Comparison of ENCODE assay signal across 12 cellular contexts in genomic region chr1:153774036-153774435, GRCh38. TPM values are rescaled to one million over a fixed set of nuclear protein-coding genes. Genes with fewer than 3 reads are reported as not detected.
DNase-seq lines count a peak whose midpoint lies in the region; ATAC-seq and TF ChIP-seq lines count a peak whose summit lies in the region.
"Had no signal": no experiment of that assay in that cellular context is flagged by ENCODE, and none has a peak within 500 bp of the region (broad histone marks: within the 10 kb centered on the region; RNA-seq: fewer than 3 reads in every experiment).

No MANE protein-coding gene starts in this region.

- intact Hi-C loops in activated B cell treated with CpG ODN at 0.5 μM for 24 hours (cut with micrococcal nuclease) = loop anchor here (2.0 to 10.0 kb wide), 2 partner anchors 23 to 259 kb away; no protein-coding TSS in a partner anchor
- intact Hi-C loops in lower lobe of right lung (cut with DNase I) = no loop called here

- ATAC-seq in activated B cell treated with CpG ODN at 0.5 μM for 24 hours (ENCODE audit: low read depth) = no peak
- no peak for ATAC-seq in lower lobe of right lung
- no peak for ATAC-seq in HG03135 (IDR thresholded peaks at IDR 0.05; ENCODE audit: unreplicated experiment)
- no peak for ATAC-seq in GM21786 (IDR thresholded peaks at IDR 0.05; ENCODE audit: unreplicated experiment)
- ATAC-seq: A549, body of pancreas had no signal

- POLR2A ChIA-PET in activated CD4-positive, alpha-beta T cell treated with anti-CD3 and anti-CD28 coated beads, Interleukin-2, amount 10 ng/mL, durations not matched to agents 7 days and 5 days (lab: Charles Lee) = no interaction called here
- POLR2A ChIA-PET in activated B cell treated with CpG ODN at 0.5 μM for 24 hours (lab: Charles Lee) = interaction anchor here (0.7 to 3.4 kb wide), 4 partner anchors 31 to 217 kb away, joined by 3 to 13 read pairs (median 8); partner anchors contain the start of genes CRTC2 and RPS27

- peak overlapping the region; percentile 89 for H3K27ac ChIP-seq in lower lobe of right lung
- H3K27ac ChIP-seq in stomach smooth muscle (ENCODE audit: low read length) = peak overlapping the region; percentile 88
- H3K27ac ChIP-seq: A549, SJSA1 had no signal

- H3K27me3 Mint-ChIP-seq in activated CD4-positive, alpha-beta T cell treated with anti-CD3 and anti-CD28 coated beads, Interleukin-2, amount 10 ng/mL, durations not matched to agents 7 days and 5 days = no peaks in the 10 kb centered on the region
- H3K27me3 Mint-ChIP-seq in activated B cell treated with CpG ODN at 0.5 μM for 24 hours = no peaks in the 10 kb centered on the region

- H3K36me3 Mint-ChIP-seq in activated CD4-positive, alpha-beta T cell treated with anti-CD3 and anti-CD28 coated beads, Interleukin-2, amount 10 ng/mL, durations not matched to agents 7 days and 5 days (ENCODE audit: low read depth) = peaks cover 21% of the 10 kb centered on the region
- H3K36me3 Mint-ChIP-seq in activated B cell treated with CpG ODN at 0.5 μM for 24 hours (ENCODE audit: low read depth) = peaks cover 33% of the 10 kb centered on the region

- no peak for DNase-seq in activated CD4-positive, alpha-beta T cell treated with anti-CD3 and anti-CD28 coated beads, Interleukin-2, amount 10 ng/mL, durations not matched to agents 7 days and 5 days
- no peak for DNase-seq in activated CD4-positive, alpha-beta T cell treated with anti-CD3 and anti-CD28 coated beads for 48 hours
- no peak for DNase-seq in activated B cell treated with CpG ODN at 0.5 μM for 24 hours
- no peak for DNase-seq in lower lobe of right lung
- DNase-seq in GM10266 (ENCODE audit: extremely low spot score) = no peak
- DNase-seq: NCI-H446 had no signal

- H3K27me3 ChIP-seq in lower lobe of right lung (ENCODE audit: low read depth) = no peaks in the 10 kb centered on the region
- H3K27me3 ChIP-seq in stomach smooth muscle (ENCODE audit: control insufficient read depth in 1 of 2, insufficient read depth in 2 of 2, low read length in 2 of 2) = no peaks in the 10 kb centered on the region
- H3K27me3 ChIP-seq: body of pancreas, SJSA1 had no signal

- H3K27ac Mint-ChIP-seq in activated CD4-positive, alpha-beta T cell treated with anti-CD3 and anti-CD28 coated beads, Interleukin-2, amount 10 ng/mL, durations not matched to agents 7 days and 5 days = peak overlapping the region; percentile 19
- H3K27ac Mint-ChIP-seq in activated B cell treated with CpG ODN at 0.5 μM for 24 hours = no peak overlapping the region

- peak overlapping the region; percentile 81 for H3K4me3 Mint-ChIP-seq in activated CD4-positive, alpha-beta T cell treated with anti-CD3 and anti-CD28 coated beads, Interleukin-2, amount 10 ng/mL, durations not matched to agents 7 days and 5 days
- peak overlapping the region; percentile 19 for H3K4me3 Mint-ChIP-seq in activated B cell treated with CpG ODN at 0.5 μM for 24 hours

- TF ChIP-seq CTCF in activated B cell treated with CpG ODN at 0.5 μM for 24 hours (IDR thresholded peaks at IDR 0.05) (no peak), lower lobe of right lung (IDR thresholded peaks at IDR 0.05) (no peak), GM10266 (IDR thresholded peaks at IDR 0.05; ENCODE audit: control insufficient read depth, insufficient read depth, low read depth, missing control alignments) (no peak)

- H3K4me3 ChIP-seq in lower lobe of right lung (no peak overlapping the region), stomach smooth muscle (ENCODE audit: low read length in 2 of 2) (peak overlapping the region in 1 of 2 donors; percentile 91)
- H3K4me3 ChIP-seq: A549, body of pancreas, SJSA1 had no signal

- peak overlapping the region in 1 of 2 donors; percentile 29 for H3K9ac ChIP-seq in stomach smooth muscle (ENCODE audit: low read length in 2 of 2)

- H3K4me1 ChIP-seq in lower lobe of right lung (peaks cover 85% of the 10 kb centered on the region), stomach smooth muscle (ENCODE audit: control insufficient read depth, insufficient read depth, low read length) (peaks cover 48% of the 10 kb centered on the region)

- H3K9me3 Mint-ChIP-seq in activated CD4-positive, alpha-beta T cell treated with anti-CD3 and anti-CD28 coated beads, Interleukin-2, amount 10 ng/mL, durations not matched to agents 7 days and 5 days = no peaks in the 10 kb centered on the region
- H3K9me3 Mint-ChIP-seq in activated B cell treated with CpG ODN at 0.5 μM for 24 hours = no peaks in the 10 kb centered on the region

- CTCF ChIA-PET in activated CD4-positive, alpha-beta T cell treated with anti-CD3 and anti-CD28 coated beads, Interleukin-2, amount 10 ng/mL, durations not matched to agents 7 days and 5 days (lab: Charles Lee) = interaction anchor here (1.5 kb wide), 1 partner anchor 102 kb away, joined by 4 read pairs; no protein-coding TSS in a partner anchor
- CTCF ChIA-PET in activated B cell treated with CpG ODN at 0.5 μM for 24 hours (lab: Charles Lee) = interaction anchor here (1.1 kb wide), 1 partner anchor 23 kb away, joined by 4 read pairs; no protein-coding TSS in a partner anchor

- H3K4me1 Mint-ChIP-seq in activated CD4-positive, alpha-beta T cell treated with anti-CD3 and anti-CD28 coated beads, Interleukin-2, amount 10 ng/mL, durations not matched to agents 7 days and 5 days = peaks cover 37% of the 10 kb centered on the region
- H3K4me1 Mint-ChIP-seq in activated B cell treated with CpG ODN at 0.5 μM for 24 hours = peaks cover 34% of the 10 kb centered on the region

- H3K9me3 ChIP-seq in lower lobe of right lung (no peaks in the 10 kb centered on the region), stomach smooth muscle (ENCODE audit: control insufficient read depth in 2 of 2, low read length in 2 of 2) (no peaks in the 10 kb centered on the region)
- H3K9me3 ChIP-seq: A549, body of pancreas, SJSA1 had no signal

- H3K36me3 ChIP-seq in lower lobe of right lung = peaks cover 49% of the 10 kb centered on the region
- peaks cover 18 to 31% of the 10 kb centered on the region in 2 donors for H3K36me3 ChIP-seq in stomach smooth muscle (ENCODE audit: control insufficient read depth in 2 of 2, insufficient read depth in 2 of 2, low read length in 2 of 2)

RNA-seq across cellular contexts. Expression of gene SLC27A3, which starts 1.2 kb away (rescaled TPM):
- 10 to 100 TPM; 22.2 to 22.9 TPM for total RNA-seq in activated CD4-positive, alpha-beta T cell treated with anti-CD3 and anti-CD28 coated beads, Interleukin-2, amount 10 ng/mL, durations not matched to agents 7 days and 5 days
- total RNA-seq in activated B cell treated with CpG ODN at 0.5 μM for 24 hours (7.8 and 12.6 TPM in 2 replicates), lower lobe of right lung (99.6 TPM)

RNA-seq across cellular contexts. Expression of gene INTS3, which starts 46.2 kb away (rescaled TPM):
- 10 to 100 TPM; 62.9 to 64.8 TPM for total RNA-seq in activated CD4-positive, alpha-beta T cell treated with anti-CD3 and anti-CD28 coated beads, Interleukin-2, amount 10 ng/mL, durations not matched to agents 7 days and 5 days
- total RNA-seq in activated B cell treated with CpG ODN at 0.5 μM for 24 hours (81.1 and 88.6 TPM in 2 replicates), lower lobe of right lung (77.3 TPM)
